ENCODE assay signal across 8 cellular contexts in the genomic region with DNA sequence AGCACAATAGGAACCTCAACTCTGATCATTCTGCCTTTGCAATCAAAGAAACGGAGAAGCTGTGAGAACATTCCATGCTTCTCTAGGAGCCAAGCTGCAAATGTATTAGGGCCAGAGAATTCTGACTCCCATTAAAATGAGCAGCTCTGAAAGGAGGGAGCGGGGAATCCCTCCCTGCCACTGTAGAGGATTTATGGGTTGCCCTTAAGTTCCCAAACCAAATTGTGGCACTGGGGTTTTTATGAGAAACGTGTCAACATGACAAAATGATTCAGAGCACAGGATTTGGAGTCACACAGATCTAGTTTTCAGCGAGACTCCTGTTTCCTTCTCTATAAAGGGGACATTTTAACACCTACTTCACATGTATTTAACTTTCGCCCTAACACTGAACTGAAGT. TPM values are rescaled to one million over a fixed set of nuclear protein-coding genes. Genes with fewer than 3 reads are reported as not detected.
DNase-seq lines count a peak whose midpoint lies in the region; ATAC-seq, FAIRE-seq and TF ChIP-seq lines count a peak whose summit lies in the region.

No MANE protein-coding gene starts in this region.

- no peaks in the 10 kb centered on the region for H3K23me2 ChIP-seq in H1 (ENCODE audit: low read depth, low read length)

- POLR2A ChIA-PET in CD4-positive, alpha-beta memory T cell (lab: Charles Lee; ENCODE audit: partially characterized antibody): interaction anchor here (1.3 to 4.8 kb wide), 11 partner anchors 8 to 110 kb away, joined by 4 to 58 read pairs (median 10); no protein-coding TSS in a partner anchor
- POLR2A ChIA-PET in H1 (lab: Charles Lee; ENCODE audit: partially characterized antibody): no interaction called here

- H2AFZ ChIP-seq in H1 (ENCODE audit: low read length) (no peak overlapping the region), neuron (ENCODE audit: low read depth, low read length) (no peak overlapping the region)

- H3K27me3 ChIP-seq in CD4-positive, alpha-beta memory T cell (ENCODE audit: insufficient read depth, low read length): no peaks in the 10 kb centered on the region
- no peaks in the 10 kb centered on the region for H3K27me3 ChIP-seq in NT2/D1 (ENCODE audit: insufficient read depth, insufficient read length)
- H3K27me3 ChIP-seq in H1 (replicated peaks in 1 of 4; ENCODE audit: control insufficient read depth in 3 of 4, extremely low read depth in 1 of 4, insufficient read depth in 3 of 4, low read length in 3 of 4): no peaks in the 10 kb centered on the region
- no peaks in the 10 kb centered on the region for H3K27me3 ChIP-seq in neuron (ENCODE audit: insufficient read depth, low read length)

- no peak for FAIRE-seq in H1 (lab: Jason Lieb, UNC)

- no peaks in the 10 kb centered on the region for H3K27me3 Mint-ChIP-seq in CD4-positive, alpha-beta memory T cell

- H3K4me1 ChIP-seq in CD4-positive, alpha-beta memory T cell (ENCODE audit: insufficient read depth, low read length): peaks cover 51% of the 10 kb centered on the region
- H3K4me1 ChIP-seq in NT2/D1 (ENCODE audit: insufficient read depth, insufficient read length) (no peaks in the 10 kb centered on the region), H1 (replicated peaks in 1 of 4; ENCODE audit: control insufficient read depth in 3 of 4, insufficient read depth in 4 of 4, low read length in 3 of 4) (peaks cover 0 to 2% (median 0%) of the 10 kb centered on the region in 4 experiments; a peak in 2 of 7 replicates), neuron (ENCODE audit: insufficient read depth, low read length) (peaks cover 17% of the 10 kb centered on the region)

- peak overlapping the region; percentile 93 to 100 (median 99) for H3K27ac Mint-ChIP-seq in CD4-positive, alpha-beta memory T cell

- no peak for TF ChIP-seq EP300 in H1 (IDR thresholded peaks at IDR 0.05; ENCODE audit: borderline replicate concordance in 1 of 2, low read depth in 2 of 2, low read length in 2 of 2)

- H3K79me1 ChIP-seq in H1 (ENCODE audit: low read depth, low read length): no peaks in the 10 kb centered on the region

- no peak overlapping the region for H2BK12ac ChIP-seq in H1 (ENCODE audit: low read depth, low read length)

- no peak overlapping the region for H4K91ac ChIP-seq in H1 (replicated peaks; ENCODE audit: insufficient read length, low read length)

- intact Hi-C loops in CD4-positive, alpha-beta memory T cell (cut with micrococcal nuclease): loop anchor here (5.0 kb wide), 3 partner anchors 154 to 1179 kb away; a partner anchor contains a TSS

- peak overlapping the region; percentile 91 to 97 for H3K4me3 ChIP-seq in CD4-positive, alpha-beta memory T cell (ENCODE audit: low read length in 2 of 2)
- H3K4me3 ChIP-seq in NT2/D1 (ENCODE audit: insufficient read length, low read depth) (peak overlapping the region; percentile 15), H1 (ENCODE audit: extremely low read depth in 1 of 4, insufficient read depth in 2 of 4, low read depth in 3 of 4, low read length in 4 of 4) (peak overlapping the region in 1 of 4 experiments; percentile 77; a peak in 2 of 8 replicates), neuron (ENCODE audit: low read length) (peak overlapping the region; percentile 83)

- peaks cover 41 to 85% (median 56%) of the 10 kb centered on the region in 4 donors for H3K4me1 Mint-ChIP-seq in CD4-positive, alpha-beta memory T cell

- peak overlapping the region; percentile 13 to 90; a peak in 2 of 4 replicates for H3K4me2 ChIP-seq in H1 (ENCODE audit: insufficient read depth in 1 of 2, low read depth in 2 of 2, low read length in 2 of 2)

- peaks cover 0 to 3% (median 0%) of the 10 kb centered on the region in 8 donors for H3K9me3 Mint-ChIP-seq in CD4-positive, alpha-beta memory T cell

- H3K79me2 ChIP-seq in H1 (ENCODE audit: control insufficient read depth in 1 of 2, insufficient read depth in 2 of 2, low read length in 2 of 2): peaks cover 0 to 18% of the 10 kb centered on the region in 2 experiments; a peak in 1 of 4 replicates

- peaks cover 9 to 29% of the 10 kb centered on the region in 2 donors for H3K36me3 Mint-ChIP-seq in CD4-positive, alpha-beta memory T cell

- CTCF ChIA-PET in CD4-positive, alpha-beta memory T cell (lab: Charles Lee; ENCODE audit: partially characterized antibody): interaction anchor here (0.6 to 3.3 kb wide), 5 partner anchors 9 to 208 kb away, joined by 3 to 12 read pairs (median 4); no protein-coding TSS in a partner anchor
- CTCF ChIA-PET in H1 (lab: Charles Lee; ENCODE audit: partially characterized antibody): no interaction called here

- H4K20me1 ChIP-seq in H1 (replicated peaks in 1 of 2; ENCODE audit: control insufficient read depth in 1 of 2, insufficient read depth in 2 of 2, low read length in 2 of 2): peaks cover 0 to 2% of the 10 kb centered on the region in 2 experiments

- H3K9ac ChIP-seq in NT2/D1 (ENCODE audit: insufficient read length, low read depth) (peak overlapping the region; percentile 44), H1 (replicated peaks in 1 of 4; ENCODE audit: extremely low read depth in 1 of 4, low read depth in 3 of 4, low read length in 3 of 4) (no peak overlapping the region)

- TF ChIP-seq CTCF in H1 (IDR thresholded peaks at IDR 0.05; ENCODE audit: control extremely low read depth in 1 of 3, insufficient read depth in 1 of 3, low read depth in 1 of 3, low read length in 3 of 3): no peak

- no peak overlapping the region for H2BK15ac ChIP-seq in H1 (ENCODE audit: low read length)

- no peak overlapping the region for H3K23ac ChIP-seq in H1 (ENCODE audit: insufficient read length)

- H2BK20ac ChIP-seq in H1 (ENCODE audit: low read length): no peak overlapping the region

- H2AK5ac ChIP-seq in H1 (ENCODE audit: low read depth, low read length): no peak overlapping the region

- H3K9me3 ChIP-seq in CD4-positive, alpha-beta memory T cell (ENCODE audit: control insufficient read depth in 1 of 2, low read length in 2 of 2): no peaks in the 10 kb centered on the region
- peaks cover 3% of the 10 kb centered on the region; the same call in 1 of the 2 replicates for H3K9me3 ChIP-seq in NT2/D1 (ENCODE audit: insufficient read depth, low read length)
- no peaks in the 10 kb centered on the region for H3K9me3 ChIP-seq in H1 (ENCODE audit: insufficient read depth in 2 of 2, low read depth in 1 of 2, low read length in 1 of 2)
- no peaks in the 10 kb centered on the region for H3K9me3 ChIP-seq in neuron (ENCODE audit: low read length)

- no peak for TF ChIP-seq RAD21 in H1 (IDR thresholded peaks at IDR 0.05 in 1 of 2, conservative IDR thresholded peaks at IDR 0.05 in 1 of 2; ENCODE audit: low read depth in 2 of 2, low read length in 2 of 2)

- no peak for ATAC-seq in GM19351 (IDR thresholded peaks at IDR 0.05; ENCODE audit: unreplicated experiment)
- ATAC-seq in HG02885 (IDR thresholded peaks at IDR 0.05; ENCODE audit: poor library complexity, unreplicated experiment): no peak

- no peak overlapping the region for H2BK5ac ChIP-seq in H1 (ENCODE audit: low read depth, low read length)

- H3K18ac ChIP-seq in H1 (ENCODE audit: extremely low read depth, low read length): no peak overlapping the region

- no peaks in the 10 kb centered on the region for H3K36me3 ChIP-seq in CD4-positive, alpha-beta memory T cell (ENCODE audit: insufficient read depth, low read length)
- H3K36me3 ChIP-seq in NT2/D1 (ENCODE audit: insufficient read depth, insufficient read length, low read length) (no peaks in the 10 kb centered on the region), H1 (ENCODE audit: control insufficient read depth in 2 of 4, insufficient read depth in 4 of 4, low read length in 3 of 4) (no peaks in the 10 kb centered on the region), neuron (ENCODE audit: insufficient read depth, low read length) (no peaks in the 10 kb centered on the region)

- H3K4ac ChIP-seq in H1 (replicated peaks; ENCODE audit: insufficient read length, low read depth, low read length): no peak overlapping the region

- H2BK120ac ChIP-seq in H1 (replicated peaks; ENCODE audit: low read depth, low read length): no peak overlapping the region

- TF ChIP-seq POLR2A in H1 (IDR thresholded peaks at IDR 0.05; ENCODE audit: control extremely low read depth in 1 of 2, low read depth in 2 of 2, low read length in 2 of 2): no peak

- peak overlapping the region; percentile 95 to 100 (median 98) for H3K4me3 Mint-ChIP-seq in CD4-positive, alpha-beta memory T cell

- H4K8ac ChIP-seq in H1 (ENCODE audit: extremely low read depth, insufficient read depth, low read length): no peak overlapping the region

- no peak overlapping the region for H3K56ac ChIP-seq in H1 (replicated peaks; ENCODE audit: insufficient read length, low read depth, low read length)

- H3K27ac ChIP-seq in CD4-positive, alpha-beta memory T cell (ENCODE audit: low read depth, low read length): peak overlapping the region; percentile 95
- no peak overlapping the region for H3K27ac ChIP-seq in H1 (ENCODE audit: low read depth, low read length)

- WGBS in H1 (ENCODE audit: extremely low coverage in 1 of 2, insufficient coverage in 1 of 2, insufficient read length in 1 of 2, insufficient replicate concordance in 2 of 2, low coverage in 1 of 2, low lambda C conversion rate in 2 of 2, missing lambda C conversion rate in 1 of 2), 2 experiments: 57% methylated on average over 5 of the region's 5 CpGs; no CpG with 5 or more reads in 1 of the 2 experiments

- no peak for DNase-seq in CD4-positive, alpha-beta memory T cell
- DNase-seq in NT2/D1 (ENCODE audit: low read depth, low spot score): no peak
- no peak for DNase-seq in H1 (ENCODE audit: low read depth in 1 of 2, low spot score in 2 of 2)
- DNase-seq in NCI-H1930 (lab: John Stamatoyannopoulos, UW): no peak
- no peak for DNase-seq in SKM-1 (lab: John Stamatoyannopoulos, UW; ENCODE audit: unreplicated experiment)

- no peak overlapping the region for H3K14ac ChIP-seq in H1 (ENCODE audit: insufficient read length)

- no peak overlapping the region for H4K5ac ChIP-seq in H1 (ENCODE audit: insufficient read length, low read depth, low read length)

TF ChIP-seq in H1, 55 proteins besides CTCF, POLR2A, EP300 and RAD21:
- TF ChIP-seq EZH2 (IDR thresholded peaks at IDR 0.05; ENCODE audit: low read depth, low read length, severe bottlenecking): no peak

RNA-seq across cellular contexts. Expression of a gene that starts 1.8 kb away (rescaled TPM):
- 100 to 1,000 TPM; 176 to 180 TPM for total RNA-seq in CD4-positive, alpha-beta memory T cell
- 10 to 100 TPM; 26.3 to 42.8 TPM for polyA plus RNA-seq in CD4-positive, alpha-beta memory T cell
- total RNA-seq in H1 (2021; fragmentation: NEBNext Ultra II Directional; extraction: Animal tissue kit (Norgen Biotek cat#: 25700)): 9.6 and 11.1 TPM in 2 replicates
- 0.82 and 1.4 TPM in 2 replicates for polyA plus RNA-seq in H1 (2011; rRNA removed)
- 2.0 TPM for polyA plus RNA-seq in H1 (2011; cell fraction: cytosol; rRNA removed)
- 3.9 TPM for polyA plus RNA-seq in H1 (2011; cell fraction: nucleus; rRNA removed)
- 2.1 to 6.1 TPM (median 3.8 TPM) in 4 replicates for polyA plus RNA-seq in H1 (2012, experiment 1 of 2)
- 0.22 TPM for polyA plus RNA-seq in H1 (2012, experiment 2 of 2)
- polyA plus RNA-seq in H1 (2013, experiment 1 of 2): 8.9 TPM
- polyA plus RNA-seq in H1 (2013, experiment 2 of 2): 9.7 TPM
- 9.2 and 26.1 TPM in 2 replicates for polyA minus RNA-seq in H1 (2011; rRNA and poly(A)+ RNA removed)
- 8.0 TPM for polyA minus RNA-seq in H1 (2011; cell fraction: cytosol; rRNA and poly(A)+ RNA removed)
- 20.2 TPM for polyA minus RNA-seq in H1 (2011; cell fraction: nucleus; rRNA and poly(A)+ RNA removed)

Comparison
In these comparisons a context has a peak if more than half of its experiments do, and no peak if none do; other contexts are left out.
1. RNA of a gene that starts 1.8 kb away (total RNA-seq): 176 to 180 TPM in CD4-positive, alpha-beta memory T cell; 9.6 to 11.1 TPM in H1; every median in the first group is over 10 times any median in the second.